Comparison of ENCODE assay signal across 20 cellular contexts in genomic region chr2:144259332-144259731, GRCh38.
DNase-seq lines count a peak whose midpoint lies in the region; ATAC-seq and TF ChIP-seq lines count a peak whose summit lies in the region.
"Had no signal": no experiment of that assay in that cellular context is flagged by ENCODE, and none has a peak within 500 bp of the region (broad histone marks: within the 10 kb centered on the region; RNA-seq: fewer than 3 reads in every experiment).

No MANE protein-coding gene starts in this region.

- POLR2A ChIA-PET in activated CD8-positive, alpha-beta T cell treated with anti-CD3 and anti-CD28 coated beads for 36 hours (lab: Charles Lee) = no interaction called here
- POLR2A ChIA-PET in activated CD8-positive, alpha-beta T cell treated with anti-CD3 and anti-CD28 coated beads, Interleukin-2, amount 10 ng/mL, durations not matched to agents 7 days and 5 days (lab: Charles Lee) = no interaction called here

- peak overlapping the region; percentile 22 for H3K27ac Mint-ChIP-seq in activated CD8-positive, alpha-beta T cell treated with anti-CD3 and anti-CD28 coated beads for 36 hours
- no peak overlapping the region for H3K27ac Mint-ChIP-seq in activated CD8-positive, alpha-beta T cell treated with anti-CD3 and anti-CD28 coated beads, Interleukin-2, amount 10 ng/mL, durations not matched to agents 7 days and 5 days
- no peak overlapping the region for H3K27ac Mint-ChIP-seq in HFFc6
- H3K27ac Mint-ChIP-seq: CD4-positive, alpha-beta T cell; GM23338 had no signal

- peaks cover 44% of the 10 kb centered on the region for H3K36me3 Mint-ChIP-seq in activated CD8-positive, alpha-beta T cell treated with anti-CD3 and anti-CD28 coated beads for 36 hours (ENCODE audit: low read depth)
- peaks cover 46% of the 10 kb centered on the region for H3K36me3 Mint-ChIP-seq in activated CD8-positive, alpha-beta T cell treated with anti-CD3 and anti-CD28 coated beads, Interleukin-2, amount 10 ng/mL, durations not matched to agents 7 days and 5 days (ENCODE audit: low read depth)
- H3K36me3 Mint-ChIP-seq in HFFc6 (ENCODE audit: low read depth) = peaks cover 28% of the 10 kb centered on the region

- no peaks in the 10 kb centered on the region for H3K27me3 Mint-ChIP-seq in activated CD8-positive, alpha-beta T cell treated with anti-CD3 and anti-CD28 coated beads for 36 hours
- H3K27me3 Mint-ChIP-seq in activated CD8-positive, alpha-beta T cell treated with anti-CD3 and anti-CD28 coated beads, Interleukin-2, amount 10 ng/mL, durations not matched to agents 7 days and 5 days (ENCODE audit: low read depth) = no peaks in the 10 kb centered on the region
- no peaks in the 10 kb centered on the region for H3K27me3 Mint-ChIP-seq in HFFc6 (ENCODE audit: insufficient read depth)
- H3K27me3 Mint-ChIP-seq: CD4-positive, alpha-beta T cell; CD8-positive, alpha-beta memory T cell had no signal

- CTCF ChIA-PET in activated CD8-positive, alpha-beta T cell treated with anti-CD3 and anti-CD28 coated beads for 36 hours (lab: Charles Lee) = interaction anchor here (1.0 kb wide), 1 partner anchor 25 kb away, joined by 3 read pairs; no protein-coding TSS in a partner anchor
- CTCF ChIA-PET in activated CD8-positive, alpha-beta T cell treated with anti-CD3 and anti-CD28 coated beads, Interleukin-2, amount 10 ng/mL, durations not matched to agents 7 days and 5 days (lab: Charles Lee) = no interaction called here

- H3K4me1 Mint-ChIP-seq in activated CD8-positive, alpha-beta T cell treated with anti-CD3 and anti-CD28 coated beads for 36 hours (ENCODE audit: low read depth) = peaks cover 55% of the 10 kb centered on the region
- H3K4me1 Mint-ChIP-seq in activated CD8-positive, alpha-beta T cell treated with anti-CD3 and anti-CD28 coated beads, Interleukin-2, amount 10 ng/mL, durations not matched to agents 7 days and 5 days (ENCODE audit: low read depth) = peaks cover 35% of the 10 kb centered on the region
- peaks cover 13% of the 10 kb centered on the region for H3K4me1 Mint-ChIP-seq in HFFc6 (ENCODE audit: low read depth)

- intact Hi-C loops in activated CD8-positive, alpha-beta T cell treated with anti-CD3 and anti-CD28 coated beads for 36 hours (cut with micrococcal nuclease) = no loop called here

- no peak overlapping the region for H3K4me3 Mint-ChIP-seq in activated CD8-positive, alpha-beta T cell treated with anti-CD3 and anti-CD28 coated beads for 36 hours
- H3K4me3 Mint-ChIP-seq in activated CD8-positive, alpha-beta T cell treated with anti-CD3 and anti-CD28 coated beads, Interleukin-2, amount 10 ng/mL, durations not matched to agents 7 days and 5 days = no peak overlapping the region
- H3K4me3 Mint-ChIP-seq in HFFc6 = no peak overlapping the region
- H3K4me3 Mint-ChIP-seq: CD14-positive monocyte; CD4-positive, alpha-beta T cell; CD8-positive, alpha-beta memory T cell; GM23338; H9 had no signal

- TF ChIP-seq CTCF in activated CD8-positive, alpha-beta T cell treated with anti-CD3 and anti-CD28 coated beads for 36 hours (IDR thresholded peaks at IDR 0.05) = no peak
- no peak for TF ChIP-seq CTCF in HFFc6 (IDR thresholded peaks at IDR 0.05)

- H3K9me3 Mint-ChIP-seq in activated CD8-positive, alpha-beta T cell treated with anti-CD3 and anti-CD28 coated beads for 36 hours = peaks cover 28% of the 10 kb centered on the region
- peaks cover 28% of the 10 kb centered on the region for H3K9me3 Mint-ChIP-seq in activated CD8-positive, alpha-beta T cell treated with anti-CD3 and anti-CD28 coated beads, Interleukin-2, amount 10 ng/mL, durations not matched to agents 7 days and 5 days (ENCODE audit: insufficient read depth)
- peaks cover 32% of the 10 kb centered on the region for H3K9me3 Mint-ChIP-seq in HFFc6

- ATAC-seq in activated CD8-positive, alpha-beta T cell treated with anti-CD3 and anti-CD28 coated beads for 36 hours = no peak
- ATAC-seq in activated CD8-positive, alpha-beta T cell treated with anti-CD3 and anti-CD28 coated beads, Interleukin-2, amount 10 ng/mL, durations not matched to agents 7 days and 5 days = no peak
- ATAC-seq: A549, GM23338, HCT116 had no signal

- DNase-seq in activated CD8-positive, alpha-beta T cell treated with anti-CD3 and anti-CD28 coated beads for 36 hours = no peak
- DNase-seq in activated CD8-positive, alpha-beta T cell treated with anti-CD3 and anti-CD28 coated beads, Interleukin-2, amount 10 ng/mL, durations not matched to agents 7 days and 5 days = no peak
- peak; percentile 13 for DNase-seq in EH (ENCODE audit: low read depth)
- DNase-seq in LHCN-M2 (ENCODE audit: low read depth) = peak; percentile 12
- no peak for DNase-seq in NCI-H2227 treated with DMSO at 0.1 percent for 48 hours (lab: John Stamatoyannopoulos, UW)
- DNase-seq in HFFc6 = no peak
- DNase-seq: 8988T; ACHN; AML-193; BE2C; CD4-positive, alpha-beta T cell; CD8-positive, alpha-beta memory T cell; DMS 273 treated with DMSO at 0.1 percent for 48 hours; DMS79; GF-D8; H9 had no signal

Comparison
In these comparisons a context has a peak if more than half of its experiments do, and no peak if none do; other contexts are left out.
1. DNase-seq: peak in EH (single experiment) and LHCN-M2 (single experiment); none in activated CD8-positive, alpha-beta T cell treated with anti-CD3 and anti-CD28 coated beads for 36 hours (single experiment), activated CD8-positive, alpha-beta T cell treated with anti-CD3 and anti-CD28 coated beads, Interleukin-2, amount 10 ng/mL, durations not matched to agents 7 days and 5 days (single experiment), NCI-H2227 treated with DMSO at 0.1 percent for 48 hours (single experiment) and HFFc6 (single experiment).